Comparison of ENCODE assay signal across 11 cellular contexts in the genomic region with DNA sequence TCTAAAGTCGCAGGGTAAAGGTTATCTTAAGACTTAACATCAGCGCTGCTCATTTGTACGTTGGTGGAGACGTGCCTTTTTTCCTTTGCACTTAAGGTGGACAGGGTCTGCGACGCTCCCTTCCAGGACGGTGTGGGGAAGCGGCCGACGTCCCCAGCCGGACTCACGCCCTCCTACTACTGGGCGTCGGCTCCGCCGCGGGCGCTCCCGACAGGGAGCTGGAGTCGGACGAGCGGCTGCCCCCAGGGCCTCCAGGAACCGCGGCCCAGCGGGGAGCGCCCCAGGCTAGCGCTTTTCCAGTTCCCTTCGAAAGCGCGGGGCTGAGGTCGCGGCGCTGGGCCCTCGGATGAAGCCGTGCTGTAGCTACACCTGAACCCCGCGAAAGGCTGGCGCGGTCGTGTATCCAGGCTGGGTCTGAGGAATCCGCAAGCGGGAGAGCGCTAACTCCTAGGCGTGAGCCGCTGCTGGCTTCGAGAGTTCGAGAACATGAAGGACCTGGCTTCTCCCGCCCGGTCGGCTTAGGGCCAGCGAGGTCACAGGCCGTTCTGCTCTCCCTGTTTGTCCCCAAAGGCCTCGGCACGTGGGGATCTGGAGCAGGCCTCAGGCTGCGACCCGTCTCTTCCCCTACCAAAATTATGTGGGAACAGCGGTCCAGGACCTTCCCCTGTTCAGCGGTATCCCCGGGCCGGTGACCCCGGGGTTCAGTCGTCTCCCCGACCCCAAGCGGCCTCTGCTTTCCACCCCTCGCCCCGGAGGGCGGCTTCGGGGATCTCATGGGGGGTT. TPM values are rescaled to one million over a fixed set of nuclear protein-coding genes. Genes with fewer than 3 reads are reported as not detected.
DNase-seq lines count a peak whose midpoint lies in the region; ATAC-seq and TF ChIP-seq lines count a peak whose summit lies in the region.
"Had no signal": no experiment of that assay in that cellular context is flagged by ENCODE, and none has a peak within 500 bp of the region (broad histone marks: within the 10 kb centered on the region; RNA-seq: fewer than 3 reads in every experiment).

No MANE protein-coding gene starts in this region.

- H3K9ac ChIP-seq in endodermal cell (ENCODE audit: extremely low read depth, low read length, poor library complexity, severe bottlenecking), result no peak overlapping the region

- no peak for TF ChIP-seq CTCF in endodermal cell (conservative IDR thresholded peaks at IDR 0.05)

- no peaks in the 10 kb centered on the region for H3K9me3 ChIP-seq in endodermal cell (ENCODE audit: control insufficient read depth, low read length)
- no peaks in the 10 kb centered on the region for H3K9me3 ChIP-seq in naive thymus-derived CD4-positive, alpha-beta T cell (ENCODE audit: control insufficient read depth in 2 of 3, low read length in 3 of 3)
- peaks cover 7% of the 10 kb centered on the region for H3K9me3 ChIP-seq in thymus (ENCODE audit: control insufficient read depth)

- ATAC-seq in naive thymus-derived CD4-positive, alpha-beta T cell, result peak; percentile 29
- ATAC-seq in HG02885 (IDR thresholded peaks at IDR 0.05; ENCODE audit: poor library complexity, unreplicated experiment), result no peak

- peaks cover 99% of the 10 kb centered on the region for H3K27me3 ChIP-seq in endodermal cell (ENCODE audit: control insufficient read depth, insufficient read depth, low read length, poor library complexity, severe bottlenecking)
- peaks cover 7 to 45% of the 10 kb centered on the region in 2 donors for H3K27me3 ChIP-seq in naive thymus-derived CD4-positive, alpha-beta T cell (ENCODE audit: control insufficient read depth in 2 of 2, insufficient read depth in 2 of 2, low read length in 2 of 2)
- H3K27me3 ChIP-seq in thymus (ENCODE audit: control insufficient read depth, insufficient read depth), result peaks cover 84% of the 10 kb centered on the region

- intact Hi-C loops in naive thymus-derived CD4-positive, alpha-beta T cell (cut with micrococcal nuclease), result loop anchor here in 1 of 2 donors (2.0 kb wide), 1 partner anchor 76 kb away; no protein-coding TSS in a partner anchor

- H3K9me3 Mint-ChIP-seq in endodermal cell, result no peaks in the 10 kb centered on the region
- H3K9me3 Mint-ChIP-seq in naive thymus-derived CD4-positive, alpha-beta T cell, result peaks cover 0 to 20% (median 5%) of the 10 kb centered on the region in 11 donors

- 2 to 3% methylated on average over 41 to 68 of the region's 68 CpGs for WGBS in endodermal cell (ENCODE audit: insufficient coverage in 1 of 2, insufficient read length in 1 of 2), 2 experiments
- WGBS in thymus, result 8% methylated on average over 68 of the region's 68 CpGs

- POLR2A ChIA-PET in naive thymus-derived CD4-positive, alpha-beta T cell (lab: Charles Lee), result no interaction called here

- no peaks in the 10 kb centered on the region for H3K36me3 ChIP-seq in endodermal cell (ENCODE audit: control insufficient read depth, insufficient read depth, low read length)
- no peaks in the 10 kb centered on the region for H3K36me3 ChIP-seq in naive thymus-derived CD4-positive, alpha-beta T cell (ENCODE audit: control insufficient read depth in 2 of 3, insufficient read depth in 3 of 3, low read length in 3 of 3)
- no peaks in the 10 kb centered on the region for H3K36me3 ChIP-seq in thymus (ENCODE audit: control insufficient read depth, insufficient read depth)

- peaks cover 41% of the 10 kb centered on the region for H3K4me1 Mint-ChIP-seq in endodermal cell
- peaks cover 16 to 53% (median 39%) of the 10 kb centered on the region in 7 donors for H3K4me1 Mint-ChIP-seq in naive thymus-derived CD4-positive, alpha-beta T cell

- CTCF ChIA-PET in naive thymus-derived CD4-positive, alpha-beta T cell (lab: Charles Lee), result no interaction called here

- H3K27ac ChIP-seq in endodermal cell (ENCODE audit: low read depth, low read length) (no peak overlapping the region), thymus (ENCODE audit: low read depth) (no peak overlapping the region)
- H3K27ac ChIP-seq in naive thymus-derived CD4-positive, alpha-beta T cell (ENCODE audit: low read depth, low read length), result no peak overlapping the region

- H3K4me1 ChIP-seq in endodermal cell (ENCODE audit: control insufficient read depth, insufficient read depth, low read length) (peaks cover 19% of the 10 kb centered on the region), thymus (ENCODE audit: control insufficient read depth, insufficient read depth, low read length) (peaks cover 7% of the 10 kb centered on the region)
- H3K4me1 ChIP-seq in naive thymus-derived CD4-positive, alpha-beta T cell (ENCODE audit: control insufficient read depth in 2 of 2, insufficient read depth in 2 of 2, low read length in 2 of 2), result peaks cover 0 to 4% of the 10 kb centered on the region in 2 donors

- H3K27ac Mint-ChIP-seq in endodermal cell, result no peak overlapping the region
- H3K27ac Mint-ChIP-seq in naive thymus-derived CD4-positive, alpha-beta T cell, result peak overlapping the region in 1 of 9 donors; percentile 52

- H3K27me3 Mint-ChIP-seq in endodermal cell (ENCODE audit: insufficient read depth), result peaks cover 96% of the 10 kb centered on the region
- peaks cover 61 to 85% (median 67%) of the 10 kb centered on the region in 5 donors for H3K27me3 Mint-ChIP-seq in naive thymus-derived CD4-positive, alpha-beta T cell

- peak overlapping the region; percentile 60 for H3K4me3 Mint-ChIP-seq in endodermal cell
- H3K4me3 Mint-ChIP-seq in naive thymus-derived CD4-positive, alpha-beta T cell, result peak overlapping the region; percentile 2 to 71 (median 54)

- H3K36me3 Mint-ChIP-seq in endodermal cell (ENCODE audit: low read depth), result no peaks in the 10 kb centered on the region
- peaks cover 0 to 5% (median 0%) of the 10 kb centered on the region in 5 donors for H3K36me3 Mint-ChIP-seq in naive thymus-derived CD4-positive, alpha-beta T cell

- peak; percentile 26 to 32 for DNase-seq in activated T-cell treated with anti-CD3 and anti-CD28 coated beads, Interleukin-2, amount 50 U/mL, for 48 hours
- DNase-seq in activated T-cell treated with anti-CD3 and anti-CD28 coated beads, Interleukin-2, amount 50 U/mL, for 1 hour, result no peak
- DNase-seq in endodermal cell (peak; percentile 73), medulla oblongata (ENCODE audit: extremely low spot score) (no peak)
- DNase-seq in naive thymus-derived CD4-positive, alpha-beta T cell, result no peak
- DNase-seq in NK-92 treated with Interleukin-12 subunit alpha and Interleukin-12 subunit beta, amount 100 ng/mL, for 24 hours (lab: John Stamatoyannopoulos, UW), result no peak
- DNase-seq: amniotic stem cell had no signal

- H3K4me3 ChIP-seq in endodermal cell (ENCODE audit: low read length), result peak overlapping the region; percentile 43
- no peak overlapping the region for H3K4me3 ChIP-seq in naive thymus-derived CD4-positive, alpha-beta T cell (ENCODE audit: low read length)
- peak overlapping the region; percentile 56 for H3K4me3 ChIP-seq in thymus (ENCODE audit: low read length)

RNA-seq across cellular contexts. Expression of gene DMRT3, which starts 3.8 kb away (rescaled TPM):
- total RNA-seq in endodermal cell, result not detected
- polyA plus RNA-seq in endodermal cell (2013, experiment 1 of 2), result 0.28 TPM
- 0.25 TPM for polyA plus RNA-seq in endodermal cell (2013, experiment 2 of 2)
- total RNA-seq in naive thymus-derived CD4-positive, alpha-beta T cell, result not detected
- not detected for polyA plus RNA-seq in naive thymus-derived CD4-positive, alpha-beta T cell
- 0.21 TPM for polyA plus RNA-seq in thymus
- total RNA-seq: posterior vena cava; T-helper 2 cell treated with Interferon-gamma antibody and Interleukin-4, amounts not matched to agents 100 ng/mL and 5 ng/mL, for 36 hours had no signal

Comparison
In these comparisons a context has a peak if more than half of its experiments do, and no peak if none do; other contexts are left out.
1. DNase-seq: peak in activated T-cell treated with anti-CD3 and anti-CD28 coated beads, Interleukin-2, amount 50 U/mL, for 48 hours (2 of 2) and endodermal cell (single experiment); none in activated T-cell treated with anti-CD3 and anti-CD28 coated beads, Interleukin-2, amount 50 U/mL, for 1 hour (single experiment), naive thymus-derived CD4-positive, alpha-beta T cell (0 of 9), medulla oblongata (single experiment) and NK-92 treated with Interleukin-12 subunit alpha and Interleukin-12 subunit beta, amount 100 ng/mL, for 24 hours (single experiment).